In the genomic region with DNA sequence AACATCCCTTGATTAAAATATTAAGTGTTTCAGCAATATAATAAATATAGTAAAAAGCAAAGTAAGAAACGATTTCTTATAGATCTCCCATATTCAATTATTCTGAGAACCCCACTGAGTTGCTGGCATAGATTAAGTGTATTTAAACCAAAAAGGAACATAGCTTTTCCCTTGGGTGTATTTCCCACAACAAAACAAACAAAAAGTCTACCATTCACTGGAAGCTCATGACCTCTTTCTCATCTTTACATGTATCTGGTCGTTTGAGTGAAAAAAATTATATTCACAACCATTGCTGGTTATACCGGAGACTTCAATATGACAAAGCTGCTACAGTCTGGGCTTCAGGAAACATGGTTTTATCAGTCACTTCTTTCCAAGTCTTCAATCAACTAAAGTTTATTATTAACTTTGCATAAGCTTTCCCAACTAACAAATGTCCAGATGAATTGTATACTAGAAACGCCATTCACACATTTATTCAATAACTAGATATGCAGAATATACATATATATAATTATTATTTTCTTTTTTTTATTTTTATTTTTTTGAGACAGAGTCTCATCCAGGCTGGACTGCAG, we compare ENCODE assay signal across 14 cellular contexts. TPM values are rescaled to one million over a fixed set of nuclear protein-coding genes. Genes with fewer than 3 reads are reported as not detected.
A peak's percentile ranks its signal among the peaks of the same experiment; 100 is the strongest.
DNase-seq lines count a peak whose midpoint lies in the region; ATAC-seq and TF ChIP-seq lines count a peak whose summit lies in the region.
"Had no signal": no experiment of that assay in that cellular context is flagged by ENCODE, and none has a peak within 500 bp of the region (broad histone marks: within the 10 kb centered on the region; RNA-seq: fewer than 3 reads in every experiment).

No MANE protein-coding gene starts in this region.

- no peak overlapping the region for H3K4me3 Mint-ChIP-seq in nephron
- no peak overlapping the region for H3K4me3 Mint-ChIP-seq in CD4-positive, alpha-beta memory T cell
- H3K4me3 Mint-ChIP-seq in activated T-cell treated with anti-CD3 and anti-CD28 coated beads, Interleukin-2, amount 50 U/mL, for 4 hours: no peak overlapping the region
- H3K4me3 Mint-ChIP-seq: B cell; CD8-positive, alpha-beta memory T cell; H9 had no signal

- H3K36me3 Mint-ChIP-seq in nephron (ENCODE audit: low read depth): peaks cover 70% of the 10 kb centered on the region
- H3K36me3 Mint-ChIP-seq in CD4-positive, alpha-beta memory T cell: peaks cover 28 to 45% of the 10 kb centered on the region in 2 donors
- peaks cover 32% of the 10 kb centered on the region for H3K36me3 Mint-ChIP-seq in activated T-cell treated with anti-CD3 and anti-CD28 coated beads, Interleukin-2, amount 50 U/mL, for 4 hours (ENCODE audit: insufficient read depth)

- H3K9me3 ChIP-seq in HUES48 (ENCODE audit: control insufficient read depth, insufficient read depth, low read length): no peaks in the 10 kb centered on the region
- H3K9me3 ChIP-seq in CD4-positive, alpha-beta memory T cell (ENCODE audit: control insufficient read depth in 1 of 2, low read length in 2 of 2): no peaks in the 10 kb centered on the region

- intact Hi-C loops in CD4-positive, alpha-beta memory T cell (cut with micrococcal nuclease): no loop called here

- peaks cover 48% of the 10 kb centered on the region for H3K4me1 ChIP-seq in HUES48 (ENCODE audit: control insufficient read depth, insufficient read depth, low read length)
- H3K4me1 ChIP-seq in CD4-positive, alpha-beta memory T cell (ENCODE audit: insufficient read depth, low read length): peaks cover 13% of the 10 kb centered on the region

- H3K9me3 Mint-ChIP-seq in nephron: no peaks in the 10 kb centered on the region
- no peaks in the 10 kb centered on the region for H3K9me3 Mint-ChIP-seq in CD4-positive, alpha-beta memory T cell
- no peaks in the 10 kb centered on the region for H3K9me3 Mint-ChIP-seq in activated T-cell treated with anti-CD3 and anti-CD28 coated beads, Interleukin-2, amount 50 U/mL, for 4 hours
- H3K9me3 Mint-ChIP-seq: CD8-positive, alpha-beta memory T cell; H9 had no signal

- H3K4me3 ChIP-seq in HUES48 (ENCODE audit: low read depth, low read length): no peak overlapping the region
- H3K4me3 ChIP-seq in CD4-positive, alpha-beta memory T cell (ENCODE audit: low read length in 2 of 2): no peak overlapping the region
- H3K4me3 ChIP-seq: BLaER1 treated with 17β-estradiol and CSF1 and Interleukin-3, amounts not matched to agents 10 nM and 100 nM had no signal

- peak overlapping the region; percentile 35 to 66 (median 50) for H3K27ac Mint-ChIP-seq in nephron
- no peak overlapping the region for H3K27ac Mint-ChIP-seq in CD4-positive, alpha-beta memory T cell
- H3K27ac Mint-ChIP-seq: B cell; CD8-positive, alpha-beta memory T cell had no signal

- CTCF ChIA-PET in CD4-positive, alpha-beta memory T cell (lab: Charles Lee; ENCODE audit: partially characterized antibody): no interaction called here

- peak overlapping the region; percentile 63 for H3K27ac ChIP-seq in HUES48 (ENCODE audit: low read depth, low read length)
- no peak overlapping the region for H3K27ac ChIP-seq in CD4-positive, alpha-beta memory T cell (ENCODE audit: low read depth, low read length)
- H3K27ac ChIP-seq: BLaER1 treated with 17β-estradiol and CSF1 and Interleukin-3, amounts not matched to agents 10 nM and 100 nM had no signal

- no peaks in the 10 kb centered on the region for H3K27me3 Mint-ChIP-seq in nephron (ENCODE audit: low read depth)
- no peaks in the 10 kb centered on the region for H3K27me3 Mint-ChIP-seq in CD4-positive, alpha-beta memory T cell
- H3K27me3 Mint-ChIP-seq in activated T-cell treated with anti-CD3 and anti-CD28 coated beads, Interleukin-2, amount 50 U/mL, for 4 hours (ENCODE audit: low read depth): no peaks in the 10 kb centered on the region
- H3K27me3 Mint-ChIP-seq: B cell; CD8-positive, alpha-beta memory T cell had no signal

- no peak overlapping the region for H3K9ac ChIP-seq in HUES48 (ENCODE audit: low read depth, low read length)
- H3K9ac ChIP-seq: BLaER1 treated with 17β-estradiol and CSF1 and Interleukin-3, amounts not matched to agents 10 nM and 100 nM had no signal

- peaks cover 46% of the 10 kb centered on the region for H3K4me1 Mint-ChIP-seq in nephron
- H3K4me1 Mint-ChIP-seq in CD4-positive, alpha-beta memory T cell: peaks cover 14 to 37% (median 24%) of the 10 kb centered on the region in 4 donors
- H3K4me1 Mint-ChIP-seq in activated T-cell treated with anti-CD3 and anti-CD28 coated beads, Interleukin-2, amount 50 U/mL, for 4 hours (ENCODE audit: low read depth): peaks cover 19% of the 10 kb centered on the region

- peaks cover 34% of the 10 kb centered on the region for H3K36me3 ChIP-seq in HUES48 (ENCODE audit: control insufficient read depth, insufficient read depth, low read length)
- H3K36me3 ChIP-seq in CD4-positive, alpha-beta memory T cell (ENCODE audit: insufficient read depth, low read length): no peaks in the 10 kb centered on the region

- POLR2A ChIA-PET in CD4-positive, alpha-beta memory T cell (lab: Charles Lee; ENCODE audit: partially characterized antibody): no interaction called here

- ATAC-seq in activated T-cell treated with anti-CD3 and anti-CD28 coated beads, Interleukin-2, amount 50 U/mL, for 4 hours: no peak

- no peaks in the 10 kb centered on the region for H3K27me3 ChIP-seq in HUES48 (ENCODE audit: control insufficient read depth, insufficient read depth, low read length)
- no peaks in the 10 kb centered on the region for H3K27me3 ChIP-seq in CD4-positive, alpha-beta memory T cell (ENCODE audit: insufficient read depth, low read length)
- H3K27me3 ChIP-seq: BLaER1 treated with 17β-estradiol and CSF1 and Interleukin-3, amounts not matched to agents 10 nM and 100 nM had no signal

- DNase-seq in glomerular visceral epithelial cell (ENCODE audit: extremely low spot score) (peak; percentile 26), HPDE6-E6E7 (ENCODE audit: extremely low spot score) (no peak), Kasumi-1 (lab: John Stamatoyannopoulos, UW) (no peak)
- DNase-seq in CD4-positive, alpha-beta memory T cell: no peak
- no peak for DNase-seq in activated T-cell treated with anti-CD3 and anti-CD28 coated beads, Interleukin-2, amount 50 U/mL, for 4 hours
- DNase-seq: CD8-positive, alpha-beta memory T cell; COR-L47; DMS 273 treated with DMSO at 0.1 percent for 48 hours; DMS53; H9 had no signal

- no peak for TF ChIP-seq CTCF in nephron (IDR thresholded peaks at IDR 0.05; ENCODE audit: unreplicated experiment in 3 of 3)

RNA-seq across cellular contexts. Expression of a gene that starts 38.6 kb away (rescaled TPM):
- 10 to 100 TPM; 25.0 to 27.3 TPM for total RNA-seq in CD4-positive, alpha-beta memory T cell
- polyA plus RNA-seq in CD4-positive, alpha-beta memory T cell: 1 to 10 TPM; 1.4 to 3.0 TPM
- total RNA-seq in activated T-cell treated with anti-CD3 and anti-CD28 coated beads, Interleukin-2, amount 50 U/mL, for 4 hours: 10 to 100 TPM; 22.8 to 35.2 (median 25.1) TPM

Comparison
In these comparisons a context has a peak if more than half of its experiments do, and no peak if none do; other contexts are left out.
1. H3K27ac Mint-ChIP-seq: peak in nephron (3 of 3); none in CD4-positive, alpha-beta memory T cell (0 of 7).